ENCODE assay signal across 8 cellular contexts in the genomic region with DNA sequence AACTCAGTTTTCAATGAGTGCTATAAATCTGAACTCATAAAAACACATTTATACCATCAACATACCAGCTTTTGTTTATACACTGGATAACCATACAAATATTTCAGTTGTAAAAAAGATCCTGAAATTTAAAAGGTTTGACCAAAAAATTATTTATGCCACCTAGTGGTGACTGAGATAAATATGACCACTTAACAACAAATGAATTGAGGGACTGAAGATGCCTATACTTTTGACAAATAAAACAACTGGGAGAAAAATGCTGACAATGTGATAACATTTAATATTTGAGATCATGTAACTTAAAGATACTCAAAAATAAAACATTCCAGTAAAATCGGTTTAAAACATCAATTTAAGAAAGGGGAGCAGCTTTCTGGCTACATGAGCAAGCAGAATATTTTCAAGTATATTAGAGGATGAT. TPM values are rescaled to one million over a fixed set of nuclear protein-coding genes. Genes with fewer than 3 reads are reported as not detected.
DNase-seq lines count a peak whose midpoint lies in the region; ATAC-seq and TF ChIP-seq lines count a peak whose summit lies in the region.

No MANE protein-coding gene starts in this region.

- no peak overlapping the region for H3K27ac ChIP-seq in RWPE1
- H3K27ac ChIP-seq in gastrocnemius medialis: no peak overlapping the region

- in situ Hi-C loops in ACHN (cut with HindIII; ENCODE audit: low pct_ligation_motif_present, low pct_unique_long_range_greater_than_20kb, low sequenced_read_pairs): no loop called here
- in situ Hi-C loops in gastrocnemius medialis (cut with MboI; ENCODE audit: low sequenced_read_pairs in 4 of 4): no loop called here

- DNase-seq in ACHN (peak; percentile 42), RWPE1 (ENCODE audit: low spot score) (peak; percentile 19), fibroblast of mammary gland (ENCODE audit: low read depth) (peak; percentile 54), gastrocnemius medialis (no peak), NCI-H128 (lab: John Stamatoyannopoulos, UW; ENCODE audit: unreplicated experiment) (no peak), retina (no peak)

- no peak for ATAC-seq in gastrocnemius medialis
- no peak for ATAC-seq in GM18517 (IDR thresholded peaks at IDR 0.05; ENCODE audit: unreplicated experiment)

- peak; percentile 19 for TF ChIP-seq CTCF in GM12873 (IDR thresholded peaks at IDR 0.05; ENCODE audit: insufficient read depth, low read depth, low read length, missing control alignments)
- TF ChIP-seq CTCF in RWPE1 (conservative IDR thresholded peaks at IDR 0.05; ENCODE audit: low read depth): peak; percentile 66
- TF ChIP-seq CTCF in fibroblast of mammary gland (conservative IDR thresholded peaks at IDR 0.05; ENCODE audit: control insufficient read depth, insufficient read depth, low read depth, low read length): peak; percentile 45
- TF ChIP-seq CTCF in gastrocnemius medialis (IDR thresholded peaks at IDR 0.05 in 4 of 5, conservative IDR thresholded peaks at IDR 0.05 in 1 of 5): peak in 3 of 5 experiments; percentile 34 to 53 (median 41)

- peaks cover 5 to 70% of the 10 kb centered on the region in 2 donors for H3K36me3 ChIP-seq in gastrocnemius medialis

- no peaks in the 10 kb centered on the region for H3K27me3 ChIP-seq in gastrocnemius medialis

- H3K4me1 ChIP-seq in gastrocnemius medialis: no peaks in the 10 kb centered on the region

- no peak overlapping the region for H3K4me3 ChIP-seq in fibroblast of mammary gland (ENCODE audit: control insufficient read depth, low read depth, low read length)
- H3K4me3 ChIP-seq in gastrocnemius medialis: no peak overlapping the region

- intact Hi-C loops in gastrocnemius medialis (cut with DNase I; ENCODE audit: low total_unique reads): loop anchor here (5.0 to 10.0 kb wide), 2 partner anchors 239 to 417 kb away; partner anchors contain the start of gene SLC9C1

- CTCF ChIA-PET in RWPE1 (lab: Yijun Ruan, JAX): interaction anchor here (0.5 to 1.2 kb wide), 11 partner anchors 10 to 470 kb away, joined by 3 to 11 read pairs (median 4); partner anchors contain the start of genes ATG3, SLC35A5 and SLC9C1

- no peak for TF ChIP-seq POLR2A in gastrocnemius medialis (IDR thresholded peaks at IDR 0.05)

- POLR2A ChIA-PET in RWPE1 (lab: Yijun Ruan, JAX; ENCODE audit: low non-redundant PET): no interaction called here

- H3K9me3 ChIP-seq in gastrocnemius medialis: no peaks in the 10 kb centered on the region

RNA-seq across cellular contexts. Expression of gene ATG3, which starts 30.4 kb away (rescaled TPM):
- 10 to 100 TPM; 34.2 to 61.9 (median 50.7) TPM for total RNA-seq in gastrocnemius medialis

RNA-seq across cellular contexts. Expression of gene SLC35A5, which starts 30.5 kb away (rescaled TPM):
- total RNA-seq in gastrocnemius medialis: 10 to 100 TPM in 2 of 4 donors, 1 to 10 TPM in 2; 5.0 to 15.3 (median 9.5) TPM

RNA-seq across cellular contexts. Expression of gene BTLA, which starts 32.1 kb away (rescaled TPM):
- not detected for total RNA-seq in gastrocnemius medialis

Comparison
In these comparisons a context has a peak if more than half of its experiments do, and no peak if none do; other contexts are left out.
1. DNase-seq: peak in ACHN (single experiment), RWPE1 (single experiment) and fibroblast of mammary gland (single experiment); none in gastrocnemius medialis (0 of 2), NCI-H128 (single experiment) and retina (single experiment).
2. Peak in every context shown above with its lines, with median percentiles within 50 percentile points of each other: CTCF ChIP-seq.